2 cellular contexts compared by ENCODE assay signal in the genomic region with DNA sequence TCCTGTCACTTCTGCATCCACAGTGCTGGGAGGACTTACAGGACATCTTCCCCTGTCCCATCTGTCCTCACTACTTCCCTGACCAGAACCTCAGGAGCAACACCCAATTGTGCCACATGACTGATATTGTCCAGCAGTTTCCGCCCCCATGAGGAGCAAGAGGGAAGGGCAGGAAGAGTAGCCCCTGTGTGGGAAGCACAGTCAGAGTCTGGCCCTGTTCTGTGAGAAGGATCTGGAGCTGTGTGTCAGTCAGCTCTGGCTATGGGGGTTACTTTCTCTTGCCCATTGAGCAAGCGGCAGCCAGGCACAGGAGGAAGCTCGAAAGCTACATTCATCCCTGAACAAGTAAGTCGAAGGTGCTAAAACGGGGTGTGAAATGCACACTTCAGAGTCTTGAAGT.
TF ChIP-seq lines count a peak whose summit lies in the region.

No MANE protein-coding gene starts in this region.

TF ChIP-seq in SK-N-SH treated with all-trans-retinoic acid at 6 μM for 48 hours, 23 proteins besides CTCF, POLR2A, EP300 and RAD21:
- TF ChIP-seq ZNF8 (CRISPR knock-in tag; IDR thresholded peaks at IDR 0.05): no peak
- TF ChIP-seq GLIS3 (CRISPR knock-in tag; IDR thresholded peaks at IDR 0.05): no peak
- no peak for TF ChIP-seq SNAI2 (CRISPR knock-in tag; IDR thresholded peaks at IDR 0.05)
- TF ChIP-seq ZFP3 (CRISPR knock-in tag; IDR thresholded peaks at IDR 0.05): no peak
- TF ChIP-seq PPARA (CRISPR knock-in tag; IDR thresholded peaks at IDR 0.05; ENCODE audit: borderline replicate concordance): no peak
- TF ChIP-seq, protein P1, sequence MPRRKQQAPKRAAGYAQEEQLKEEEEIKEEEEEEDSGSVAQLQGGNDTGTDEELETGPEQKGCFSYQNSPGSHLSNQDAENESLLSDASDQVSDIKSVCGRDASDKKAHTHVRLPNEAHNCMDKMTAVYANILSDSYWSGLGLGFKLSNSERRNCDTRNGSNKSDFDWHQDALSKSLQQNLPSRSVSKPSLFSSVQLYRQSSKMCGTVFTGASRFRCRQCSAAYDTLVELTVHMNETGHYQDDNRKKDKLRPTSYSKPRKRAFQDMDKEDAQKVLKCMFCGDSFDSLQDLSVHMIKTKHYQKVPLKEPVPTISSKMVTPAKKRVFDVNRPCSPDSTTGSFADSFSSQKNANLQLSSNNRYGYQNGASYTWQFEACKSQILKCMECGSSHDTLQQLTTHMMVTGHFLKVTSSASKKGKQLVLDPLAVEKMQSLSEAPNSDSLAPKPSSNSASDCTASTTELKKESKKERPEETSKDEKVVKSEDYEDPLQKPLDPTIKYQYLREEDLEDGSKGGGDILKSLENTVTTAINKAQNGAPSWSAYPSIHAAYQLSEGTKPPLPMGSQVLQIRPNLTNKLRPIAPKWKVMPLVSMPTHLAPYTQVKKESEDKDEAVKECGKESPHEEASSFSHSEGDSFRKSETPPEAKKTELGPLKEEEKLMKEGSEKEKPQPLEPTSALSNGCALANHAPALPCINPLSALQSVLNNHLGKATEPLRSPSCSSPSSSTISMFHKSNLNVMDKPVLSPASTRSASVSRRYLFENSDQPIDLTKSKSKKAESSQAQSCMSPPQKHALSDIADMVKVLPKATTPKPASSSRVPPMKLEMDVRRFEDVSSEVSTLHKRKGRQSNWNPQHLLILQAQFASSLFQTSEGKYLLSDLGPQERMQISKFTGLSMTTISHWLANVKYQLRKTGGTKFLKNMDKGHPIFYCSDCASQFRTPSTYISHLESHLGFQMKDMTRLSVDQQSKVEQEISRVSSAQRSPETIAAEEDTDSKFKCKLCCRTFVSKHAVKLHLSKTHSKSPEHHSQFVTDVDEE (CRISPR knock-in tag; IDR thresholded peaks at IDR 0.05): no peak
- TF ChIP-seq TCF4 (CRISPR knock-in tag; IDR thresholded peaks at IDR 0.05; ENCODE audit: borderline replicate concordance): no peak
- TF ChIP-seq, protein P2, sequence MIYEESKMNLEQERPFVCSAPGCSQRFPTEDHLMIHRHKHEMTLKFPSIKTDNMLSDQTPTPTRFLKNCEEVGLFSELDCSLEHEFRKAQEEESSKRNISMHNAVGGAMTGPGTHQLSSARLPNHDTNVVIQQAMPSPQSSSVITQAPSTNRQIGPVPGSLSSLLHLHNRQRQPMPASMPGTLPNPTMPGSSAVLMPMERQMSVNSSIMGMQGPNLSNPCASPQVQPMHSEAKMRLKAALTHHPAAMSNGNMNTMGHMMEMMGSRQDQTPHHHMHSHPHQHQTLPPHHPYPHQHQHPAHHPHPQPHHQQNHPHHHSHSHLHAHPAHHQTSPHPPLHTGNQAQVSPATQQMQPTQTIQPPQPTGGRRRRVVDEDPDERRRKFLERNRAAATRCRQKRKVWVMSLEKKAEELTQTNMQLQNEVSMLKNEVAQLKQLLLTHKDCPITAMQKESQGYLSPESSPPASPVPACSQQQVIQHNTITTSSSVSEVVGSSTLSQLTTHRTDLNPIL (CRISPR knock-in tag; IDR thresholded peaks at IDR 0.05; ENCODE audit: low read depth): no peak
- TF ChIP-seq, protein P3, sequence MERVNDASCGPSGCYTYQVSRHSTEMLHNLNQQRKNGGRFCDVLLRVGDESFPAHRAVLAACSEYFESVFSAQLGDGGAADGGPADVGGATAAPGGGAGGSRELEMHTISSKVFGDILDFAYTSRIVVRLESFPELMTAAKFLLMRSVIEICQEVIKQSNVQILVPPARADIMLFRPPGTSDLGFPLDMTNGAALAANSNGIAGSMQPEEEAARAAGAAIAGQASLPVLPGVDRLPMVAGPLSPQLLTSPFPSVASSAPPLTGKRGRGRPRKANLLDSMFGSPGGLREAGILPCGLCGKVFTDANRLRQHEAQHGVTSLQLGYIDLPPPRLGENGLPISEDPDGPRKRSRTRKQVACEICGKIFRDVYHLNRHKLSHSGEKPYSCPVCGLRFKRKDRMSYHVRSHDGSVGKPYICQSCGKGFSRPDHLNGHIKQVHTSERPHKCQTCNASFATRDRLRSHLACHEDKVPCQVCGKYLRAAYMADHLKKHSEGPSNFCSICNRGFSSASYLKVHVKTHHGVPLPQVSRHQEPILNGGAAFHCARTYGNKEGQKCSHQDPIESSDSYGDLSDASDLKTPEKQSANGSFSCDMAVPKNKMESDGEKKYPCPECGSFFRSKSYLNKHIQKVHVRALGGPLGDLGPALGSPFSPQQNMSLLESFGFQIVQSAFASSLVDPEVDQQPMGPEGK (CRISPR knock-in tag; IDR thresholded peaks at IDR 0.05; ENCODE audit: borderline replicate concordance): no peak
- TF ChIP-seq ZC3H10 (CRISPR knock-in tag; IDR thresholded peaks at IDR 0.05): no peak
- TF ChIP-seq TOX (CRISPR knock-in tag; IDR thresholded peaks at IDR 0.05; ENCODE audit: borderline replicate concordance): no peak
- TF ChIP-seq, protein P4, sequence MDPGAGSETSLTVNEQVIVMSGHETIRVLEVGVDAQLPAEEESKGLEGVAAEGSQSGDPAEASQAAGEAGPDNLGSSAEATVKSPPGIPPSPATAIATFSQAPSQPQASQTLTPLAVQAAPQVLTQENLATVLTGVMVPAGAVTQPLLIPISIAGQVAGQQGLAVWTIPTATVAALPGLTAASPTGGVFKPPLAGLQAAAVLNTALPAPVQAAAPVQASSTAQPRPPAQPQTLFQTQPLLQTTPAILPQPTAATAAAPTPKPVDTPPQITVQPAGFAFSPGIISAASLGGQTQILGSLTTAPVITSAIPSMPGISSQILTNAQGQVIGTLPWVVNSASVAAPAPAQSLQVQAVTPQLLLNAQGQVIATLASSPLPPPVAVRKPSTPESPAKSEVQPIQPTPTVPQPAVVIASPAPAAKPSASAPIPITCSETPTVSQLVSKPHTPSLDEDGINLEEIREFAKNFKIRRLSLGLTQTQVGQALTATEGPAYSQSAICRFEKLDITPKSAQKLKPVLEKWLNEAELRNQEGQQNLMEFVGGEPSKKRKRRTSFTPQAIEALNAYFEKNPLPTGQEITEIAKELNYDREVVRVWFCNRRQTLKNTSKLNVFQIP (CRISPR knock-in tag; IDR thresholded peaks at IDR 0.05; ENCODE audit: borderline replicate concordance, low read depth): no peak
- TF ChIP-seq ISL1 (CRISPR knock-in tag; IDR thresholded peaks at IDR 0.05): no peak
- no peak for TF ChIP-seq ESRRG (CRISPR knock-in tag; IDR thresholded peaks at IDR 0.05)
- no peak for TF ChIP-seq ZNF565 (CRISPR knock-in tag; conservative IDR thresholded peaks at IDR 0.05; ENCODE audit: low read depth)

TF ChIP-seq in HepG2, 621 proteins besides CTCF, POLR2A, EP300 and RAD21:
- TF ChIP-seq STAG1 (CRISPR knock-in tag; IDR thresholded peaks at IDR 0.05) (peak; percentile 42), KAT2B (IDR thresholded peaks at IDR 0.05; ENCODE audit: borderline replicate concordance, low read depth, low read length) (no peak), SMC3 (IDR thresholded peaks at IDR 0.05; ENCODE audit: low read length) (peak; percentile 22; the same call in 1 of the 2 replicates), XRCC5 (optimal IDR thresholded peaks at IDR 0.05; ENCODE audit: low read length) (peak; percentile 44), ZNF251 (CRISPR knock-in tag; IDR thresholded peaks at IDR 0.05) (no peak), ZSCAN22 (CRISPR knock-in tag; IDR thresholded peaks at IDR 0.05) (no peak)
- TF ChIP-seq, protein P5, sequence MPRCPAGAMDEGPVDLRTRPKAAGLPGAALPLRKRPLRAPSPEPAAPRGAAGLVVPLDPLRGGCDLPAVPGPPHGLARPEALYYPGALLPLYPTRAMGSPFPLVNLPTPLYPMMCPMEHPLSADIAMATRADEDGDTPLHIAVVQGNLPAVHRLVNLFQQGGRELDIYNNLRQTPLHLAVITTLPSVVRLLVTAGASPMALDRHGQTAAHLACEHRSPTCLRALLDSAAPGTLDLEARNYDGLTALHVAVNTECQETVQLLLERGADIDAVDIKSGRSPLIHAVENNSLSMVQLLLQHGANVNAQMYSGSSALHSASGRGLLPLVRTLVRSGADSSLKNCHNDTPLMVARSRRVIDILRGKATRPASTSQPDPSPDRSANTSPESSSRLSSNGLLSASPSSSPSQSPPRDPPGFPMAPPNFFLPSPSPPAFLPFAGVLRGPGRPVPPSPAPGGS (CRISPR knock-in tag; IDR thresholded peaks at IDR 0.05): no peak
TF ChIP-seq in HepG2: peak in this region for 3.
